1 cellular context compared by ENCODE assay signal in genomic region chr2:108786354-108787208, GRCh38.
A peak's percentile ranks its signal among the peaks of the same experiment; 100 is the strongest.
TF ChIP-seq lines count a peak whose summit lies in the region.

Gene CCDC138 (plus strand): TSS chr2:108786771. CDS start chr2:108786823, 52 bp downstream.

TF ChIP-seq in K562, 482 proteins besides CTCF, POLR2A, EP300 and RAD21 (continued from another document):
- no peak for TF ChIP-seq ZNF639 (CRISPR knock-in tag; conservative IDR thresholded peaks at IDR 0.05 in 1 of 2, IDR thresholded peaks at IDR 0.05 in 1 of 2)
- TF ChIP-seq TAF1 (IDR thresholded peaks at IDR 0.05; ENCODE audit: control insufficient read depth, extremely low read depth, insufficient read depth, low read length, severe bottlenecking): peak; percentile 73
- peak; percentile 71 to 77 for TF ChIP-seq NRF1 (conservative IDR thresholded peaks at IDR 0.05 in 1 of 2, IDR thresholded peaks at IDR 0.05 in 1 of 2)
- no peak for TF ChIP-seq AFF1 (IDR thresholded peaks at IDR 0.05; ENCODE audit: low read depth in 1 of 2, partially characterized antibody in 2 of 2)
- peak; percentile 78 for TF ChIP-seq POLR2B (IDR thresholded peaks at IDR 0.05; ENCODE audit: low read depth, partially characterized antibody)
- TF ChIP-seq ATF2 (CRISPR knock-in tag; IDR thresholded peaks at IDR 0.05): no peak
- TF ChIP-seq PCBP1 (IDR thresholded peaks at IDR 0.05; ENCODE audit: low read depth, low read length, poor library complexity, severe bottlenecking): no peak
- TF ChIP-seq BRD4 (IDR thresholded peaks at IDR 0.05): 0 out of 2 replicates have a peak, but pooled peaks have one; percentile 41
- no peak for TF ChIP-seq ZNF217 (CRISPR knock-in tag; IDR thresholded peaks at IDR 0.05)
- TF ChIP-seq ZNF184 (CRISPR knock-in tag; IDR thresholded peaks at IDR 0.05): no peak
- TF ChIP-seq ZBED1 (IDR thresholded peaks at IDR 0.05): peak; percentile 28; the same call in 1 of the 2 replicates
- TF ChIP-seq ZFX (CRISPR knock-in tag; IDR thresholded peaks at IDR 0.05): peak; percentile 80
- TF ChIP-seq C11orf30 (IDR thresholded peaks at IDR 0.05; ENCODE audit: low read depth): peak; percentile 56; the same call in 1 of the 2 replicates
- no peak for TF ChIP-seq ZNF277 (CRISPR knock-in tag; IDR thresholded peaks at IDR 0.05; ENCODE audit: borderline replicate concordance)
- peak; percentile 40 for TF ChIP-seq USF1 (CRISPR knock-in tag; IDR thresholded peaks at IDR 0.05)
- no peak for TF ChIP-seq ZNF584 (CRISPR knock-in tag; IDR thresholded peaks at IDR 0.05; ENCODE audit: low read depth)
- no peak for TF ChIP-seq HDAC3 (IDR thresholded peaks at IDR 0.05; ENCODE audit: borderline replicate concordance, partially characterized antibody)
- TF ChIP-seq HMBOX1 (IDR thresholded peaks at IDR 0.05): peak; percentile 56
- no peak for TF ChIP-seq ASH1L (IDR thresholded peaks at IDR 0.05; ENCODE audit: borderline replicate concordance, low read depth, partially characterized antibody)
- TF ChIP-seq ZBTB2 (IDR thresholded peaks at IDR 0.05): peak; percentile 96
- TF ChIP-seq GATAD2B (IDR thresholded peaks at IDR 0.05; ENCODE audit: borderline replicate concordance): peak; percentile 78
- no peak for TF ChIP-seq ZNF445 (CRISPR knock-in tag; IDR thresholded peaks at IDR 0.05; ENCODE audit: low read depth)
- TF ChIP-seq TARDBP (IDR thresholded peaks at IDR 0.05): no peak
- peak; percentile 42 to 86 for TF ChIP-seq E2F6 (IDR thresholded peaks at IDR 0.05; ENCODE audit: borderline replicate concordance in 1 of 2, extremely low read depth in 1 of 2, insufficient read depth in 1 of 2, insufficient read length in 1 of 2, low read depth in 1 of 2, low read length in 1 of 2, poor library complexity in 1 of 2, severe bottlenecking in 1 of 2)
- TF ChIP-seq FOSL1 (tag; conservative IDR thresholded peaks at IDR 0.05): peak; percentile 12; the same call in 1 of the 2 replicates
- 0 out of 2 replicates have a peak, but pooled peaks have one; percentile 31 for TF ChIP-seq SIN3B (IDR thresholded peaks at IDR 0.05; ENCODE audit: low read depth)
- no peak for TF ChIP-seq SOX6 (IDR thresholded peaks at IDR 0.05)
- peak; percentile 81 to 84 for TF ChIP-seq MAZ (CRISPR knock-in tag; conservative IDR thresholded peaks at IDR 0.05 in 1 of 2, IDR thresholded peaks at IDR 0.05 in 1 of 2)
- TF ChIP-seq RHOXF2B (CRISPR knock-in tag; conservative IDR thresholded peaks at IDR 0.05): no peak
- no peak for TF ChIP-seq NFRKB (IDR thresholded peaks at IDR 0.05; ENCODE audit: low read depth)
- no peak for TF ChIP-seq KLF6 (CRISPR knock-in tag; IDR thresholded peaks at IDR 0.05; ENCODE audit: borderline replicate concordance)
- no peak for TF ChIP-seq ILK (tag; IDR thresholded peaks at IDR 0.05; ENCODE audit: borderline replicate concordance, low read depth)
- no peak for TF ChIP-seq CAMTA2 (CRISPR knock-in tag; conservative IDR thresholded peaks at IDR 0.05)
- peak; percentile 36; the same call in 1 of the 2 replicates for TF ChIP-seq ESRRA (IDR thresholded peaks at IDR 0.05; ENCODE audit: borderline replicate concordance, low read depth)
- TF ChIP-seq TFAM (CRISPR knock-in tag; conservative IDR thresholded peaks at IDR 0.05): no peak
- no peak for TF ChIP-seq ZNF444 (CRISPR knock-in tag; IDR thresholded peaks at IDR 0.05)
- peak in 1 of 2 experiments; percentile 46; a peak in 2 of 4 replicates for TF ChIP-seq SIN3A (IDR thresholded peaks at IDR 0.05; ENCODE audit: borderline replicate concordance in 2 of 2, control insufficient read depth in 1 of 2, low read depth in 2 of 2, low read length in 2 of 2)
